Comparison of ENCODE assay signal across 9 cellular contexts in the genomic region with DNA sequence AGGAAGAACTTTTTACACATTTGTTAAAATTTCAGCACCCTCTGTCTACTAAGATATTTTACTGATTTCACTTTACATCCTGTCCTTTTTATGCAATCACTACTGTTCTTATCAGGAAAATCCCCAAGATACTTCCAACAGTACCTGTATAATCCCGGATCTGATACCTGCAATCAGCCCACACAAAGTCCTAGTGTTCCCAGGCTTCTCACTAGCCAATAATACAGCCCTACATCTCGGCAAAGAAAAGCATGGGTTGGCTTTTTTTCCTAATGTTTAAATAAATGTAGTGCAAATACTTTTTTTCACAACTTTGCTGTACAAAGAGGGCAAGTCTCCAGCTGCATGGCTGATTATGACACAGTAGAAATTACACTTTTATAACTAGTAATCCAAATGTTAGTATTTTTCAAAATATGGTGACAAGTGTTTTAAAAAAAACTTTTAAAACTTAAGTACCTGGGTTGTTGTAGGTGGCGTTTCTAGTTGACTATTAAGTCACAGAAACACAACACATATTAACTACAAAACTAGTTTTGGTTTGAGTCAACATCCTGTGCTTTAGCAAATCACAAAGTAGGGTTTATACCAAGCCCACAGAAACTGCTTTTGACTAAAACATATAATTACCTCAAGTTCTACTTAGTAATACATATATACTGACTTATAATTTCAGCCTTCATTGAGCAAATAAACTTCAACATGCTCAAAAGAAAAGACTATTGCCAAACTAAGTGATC. TPM values are rescaled to one million over a fixed set of nuclear protein-coding genes. Genes with fewer than 3 reads are reported as not detected.
A peak's percentile ranks its signal among the peaks of the same experiment; 100 is the strongest.
DNase-seq lines count a peak whose midpoint lies in the region; ATAC-seq and TF ChIP-seq lines count a peak whose summit lies in the region.
"Had no signal": no experiment of that assay in that cellular context is flagged by ENCODE, and none has a peak within 500 bp of the region (broad histone marks: within the 10 kb centered on the region; RNA-seq: fewer than 3 reads in every experiment).

No MANE protein-coding gene starts in this region.

- H3K4me1 ChIP-seq in right lobe of liver (peaks cover 0 to 23% (median 0%) of the 10 kb centered on the region in 4 donors), tibial nerve (peaks cover 0 to 1% (median 0%) of the 10 kb centered on the region in 4 donors)

- 19% methylated on average over 3 of the region's 3 CpGs for WGBS in right lobe of liver (ENCODE audit: insufficient coverage, low coverage, low lambda C conversion rate, missing lambda C conversion rate)
- WGBS in tibial nerve, 2 donors = 83% methylated on average over 3 of the region's 3 CpGs

- no peak overlapping the region for H3K4me3 ChIP-seq in right lobe of liver
- no peak overlapping the region for H3K4me3 ChIP-seq in tibial nerve

- no peak for TF ChIP-seq CTCF in right lobe of liver (IDR thresholded peaks at IDR 0.05)
- TF ChIP-seq CTCF in tibial nerve (IDR thresholded peaks at IDR 0.05) = no peak

- intact Hi-C loops in right lobe of liver (cut with DNase I) (no loop called here), head of caudate nucleus (cut with DNase I) (loop anchor here (10.0 kb wide), 1 partner anchor 113 kb away; a partner anchor contains a TSS)

- DNase-seq in right lobe of liver = no peak
- DNase-seq in NCI-H2227 treated with DMSO at 0.1 percent for 48 hours (lab: John Stamatoyannopoulos, UW) = no peak
- no peak for DNase-seq in head of caudate nucleus
- DNase-seq in tibial nerve (ENCODE audit: low spot score in 2 of 2) = no peak
- no peak for DNase-seq in CD1c-positive myeloid dendritic cell (ENCODE audit: extremely low spot score)
- DNase-seq: NCI-H1436 had no signal

- no peak for TF ChIP-seq POLR2A in right lobe of liver (IDR thresholded peaks at IDR 0.05)
- TF ChIP-seq POLR2A in tibial nerve (IDR thresholded peaks at IDR 0.05) = no peak

- peak; percentile 93 for ATAC-seq in GM18868 (IDR thresholded peaks at IDR 0.05; ENCODE audit: unreplicated experiment)
- peak; percentile 89 for ATAC-seq in GM21529 (IDR thresholded peaks at IDR 0.05; ENCODE audit: unreplicated experiment)
- peak; percentile 92 for ATAC-seq in HG03439 (IDR thresholded peaks at IDR 0.05; ENCODE audit: unreplicated experiment)
- ATAC-seq in right lobe of liver = peak; percentile 46 to 69 (median 51)

- H3K36me3 ChIP-seq in right lobe of liver (peaks cover 0 to 51% (median 29%) of the 10 kb centered on the region in 4 donors), tibial nerve (peaks cover 0 to 76% (median 11%) of the 10 kb centered on the region in 3 donors)

- H3K9me3 ChIP-seq in right lobe of liver (no peaks in the 10 kb centered on the region), tibial nerve (no peaks in the 10 kb centered on the region)

- H3K27me3 ChIP-seq in right lobe of liver (no peaks in the 10 kb centered on the region), tibial nerve (no peaks in the 10 kb centered on the region)

- TF ChIP-seq EP300 in tibial nerve (IDR thresholded peaks at IDR 0.05) = no peak

- H3K27ac ChIP-seq in right lobe of liver (no peak overlapping the region), tibial nerve (no peak overlapping the region)

RNA-seq across cellular contexts. Expression of a gene that starts 19.5 kb away (rescaled TPM):
- total RNA-seq in right lobe of liver = 10 to 100 TPM; 17.0 to 28.5 (median 21.5) TPM
- total RNA-seq in tibial nerve = 10 to 100 TPM; 17.5 to 29.9 (median 19.6) TPM

RNA-seq across cellular contexts. Expression of a gene that starts 36.3 kb away (rescaled TPM):
- total RNA-seq in right lobe of liver (10 to 100 TPM; 20.3 to 45.4 (median 32.2) TPM), tibial nerve (100 to 1,000 TPM in 1 of 4 donors, 10 to 100 TPM in 3; 61.0 to 108 (median 67.3) TPM)
